Comparison of ENCODE assay signal across 26 cellular contexts in genomic region chr1:193487722-193488121, GRCh38.
DNase-seq lines count a peak whose midpoint lies in the region; ATAC-seq and TF ChIP-seq lines count a peak whose summit lies in the region.
"Had no signal": no experiment of that assay in that cellular context is flagged by ENCODE, and none has a peak within 500 bp of the region (broad histone marks: within the 10 kb centered on the region; RNA-seq: fewer than 3 reads in every experiment).

No MANE protein-coding gene starts in this region.

- H3K27me3 ChIP-seq in CD8-positive, alpha-beta T cell (ENCODE audit: insufficient read depth, low read length): no peaks in the 10 kb centered on the region
- H3K27me3 ChIP-seq in neuronal stem cell (ENCODE audit: control insufficient read depth in 3 of 3, insufficient read depth in 3 of 3, low read depth in 1 of 3, low read length in 3 of 3): no peaks in the 10 kb centered on the region
- H3K27me3 ChIP-seq: BE2C, SJCRH30 had no signal

- DNase-seq in T-helper 1 cell: no peak
- no peak for DNase-seq in CD8-positive, alpha-beta T cell
- DNase-seq in T-helper 17 cell: no peak
- no peak for DNase-seq in neuronal stem cell (ENCODE audit: low spot score)
- DNase-seq in GM19238 (ENCODE audit: insufficient read length, low spot score): no peak
- no peak for DNase-seq in LoVo (ENCODE audit: low spot score)
- no peak for DNase-seq in SKM-1 treated with dmso at 0.1 percent for 144 hours (lab: John Stamatoyannopoulos, UW; ENCODE audit: unreplicated experiment)
- DNase-seq: BE2C, COR-L47, DMS53, H9, Kasumi-1, MV-4-11, NCI-H1105, NCI-H1436 treated with DMSO at 0.1 percent for 48 hours, NCI-H187 treated with DMSO at 0.1 percent for 48 hours, NCI-H2107, NCI-H524, NCI-H748 treated with DMSO at 0.1 percent for 48 hours, SJCRH30 had no signal

- H4K8ac ChIP-seq in neuronal stem cell (ENCODE audit: low read depth, low read length): no peak overlapping the region

- peaks cover 9% of the 10 kb centered on the region for H3K4me1 ChIP-seq in CD8-positive, alpha-beta T cell (ENCODE audit: insufficient read depth, low read length)
- H3K4me1 ChIP-seq in neuronal stem cell (ENCODE audit: control insufficient read depth in 2 of 2, insufficient read depth in 1 of 2, low read depth in 1 of 2, low read length in 2 of 2): no peaks in the 10 kb centered on the region
- H3K4me1 ChIP-seq: BE2C, SJCRH30 had no signal

- peaks cover 30% of the 10 kb centered on the region for H3K4me1 Mint-ChIP-seq in T-helper 1 cell treated with Interleukin-12 subunit alpha and Interleukin-12 subunit beta and Interleukin-4 antibody, amounts not matched to agents 30 μg/mL and 1 μg/mL, for 36 hours (ENCODE audit: low read depth)
- peaks cover 26% of the 10 kb centered on the region for H3K4me1 Mint-ChIP-seq in CD8-positive, alpha-beta T cell (ENCODE audit: low read depth)
- peaks cover 10% of the 10 kb centered on the region for H3K4me1 Mint-ChIP-seq in T-helper 17 cell
- H3K4me1 Mint-ChIP-seq: CD14-positive monocyte, GM23338 had no signal

- no peak overlapping the region for H3K4me3 Mint-ChIP-seq in T-helper 1 cell treated with Interleukin-12 subunit alpha and Interleukin-12 subunit beta and Interleukin-4 antibody, amounts not matched to agents 30 μg/mL and 1 μg/mL, for 36 hours
- no peak overlapping the region for H3K4me3 Mint-ChIP-seq in CD8-positive, alpha-beta T cell
- no peak overlapping the region for H3K4me3 Mint-ChIP-seq in T-helper 17 cell
- H3K4me3 Mint-ChIP-seq: CD14-positive monocyte, GM23338, H9 had no signal

- no peak for ATAC-seq in CD8-positive, alpha-beta T cell
- no peak for ATAC-seq in T-helper 17 cell
- ATAC-seq: GM23338, HepG2, K562 had no signal

- H3K27ac Mint-ChIP-seq in T-helper 1 cell treated with Interleukin-12 subunit alpha and Interleukin-12 subunit beta and Interleukin-4 antibody, amounts not matched to agents 30 μg/mL and 1 μg/mL, for 36 hours: peak overlapping the region; percentile 76
- H3K27ac Mint-ChIP-seq in CD8-positive, alpha-beta T cell: peak overlapping the region; percentile 1
- peak overlapping the region; percentile 72 for H3K27ac Mint-ChIP-seq in T-helper 17 cell
- H3K27ac Mint-ChIP-seq: CD14-positive monocyte, GM23338, H9 had no signal

- no peak overlapping the region for H3K14ac ChIP-seq in neuronal stem cell (ENCODE audit: low read length)

- no peaks in the 10 kb centered on the region for H3K27me3 Mint-ChIP-seq in T-helper 1 cell treated with Interleukin-12 subunit alpha and Interleukin-12 subunit beta and Interleukin-4 antibody, amounts not matched to agents 30 μg/mL and 1 μg/mL, for 36 hours (ENCODE audit: low read depth)
- no peaks in the 10 kb centered on the region for H3K27me3 Mint-ChIP-seq in CD8-positive, alpha-beta T cell (ENCODE audit: low read depth)
- no peaks in the 10 kb centered on the region for H3K27me3 Mint-ChIP-seq in T-helper 17 cell

- no peak overlapping the region for H3K27ac ChIP-seq in CD8-positive, alpha-beta T cell (ENCODE audit: low read depth, low read length)
- H3K27ac ChIP-seq in neuronal stem cell (replicated peaks; ENCODE audit: low read length): no peak overlapping the region
- H3K27ac ChIP-seq: 22Rv1, SJCRH30 had no signal

- H3K23ac ChIP-seq in neuronal stem cell (ENCODE audit: low read depth, low read length, poor library complexity): no peak overlapping the region

- no peak overlapping the region for H3K4me3 ChIP-seq in CD8-positive, alpha-beta T cell (ENCODE audit: low read depth, low read length)
- no peak overlapping the region for H3K4me3 ChIP-seq in neuronal stem cell (ENCODE audit: low read length in 2 of 2)
- H3K4me3 ChIP-seq: GM23338, K562, SJCRH30 had no signal

- WGBS in neuronal stem cell (ENCODE audit: extremely low coverage in 2 of 2, insufficient read length in 2 of 2, insufficient replicate concordance in 1 of 2), 2 donors: no CpG with 5 or more reads among the region's 3 CpGs

- H3K36me3 ChIP-seq in CD8-positive, alpha-beta T cell (ENCODE audit: insufficient read depth, low read length): no peaks in the 10 kb centered on the region
- no peaks in the 10 kb centered on the region for H3K36me3 ChIP-seq in neuronal stem cell (replicated peaks in 1 of 2; ENCODE audit: control insufficient read depth in 2 of 2, insufficient read depth in 2 of 2, low read length in 2 of 2)
- H3K36me3 ChIP-seq: BE2C, SJCRH30 had no signal

- H4K91ac ChIP-seq in neuronal stem cell (ENCODE audit: low read depth, low read length, poor library complexity): no peak overlapping the region

- H3K9me3 ChIP-seq in CD8-positive, alpha-beta T cell (ENCODE audit: low read length): no peaks in the 10 kb centered on the region
- H3K9me3 ChIP-seq in T-helper 17 cell (ENCODE audit: control insufficient read depth, low read length, poor library complexity, severe bottlenecking) (peaks cover 6% of the 10 kb centered on the region), neuronal stem cell (replicated peaks in 1 of 2; ENCODE audit: control insufficient read depth in 2 of 2, insufficient read depth in 1 of 2, low read depth in 1 of 2, low read length in 2 of 2) (peaks cover 2 to 7% of the 10 kb centered on the region in 2 donors)
- H3K9me3 ChIP-seq: BE2C, SJCRH30 had no signal

- H3K9me3 Mint-ChIP-seq in T-helper 1 cell treated with Interleukin-12 subunit alpha and Interleukin-12 subunit beta and Interleukin-4 antibody, amounts not matched to agents 30 μg/mL and 1 μg/mL, for 36 hours: peaks cover 65% of the 10 kb centered on the region
- peaks cover 22% of the 10 kb centered on the region for H3K9me3 Mint-ChIP-seq in CD8-positive, alpha-beta T cell
- H3K9me3 Mint-ChIP-seq: GM23338 had no signal

- H2AFZ ChIP-seq in neuronal stem cell (ENCODE audit: low read length): peak overlapping the region; percentile 48
- H2AFZ ChIP-seq: GM23338 had no signal

- CTCF ChIA-PET in CD8-positive, alpha-beta T cell (lab: Charles Lee): interaction anchor here (1.2 kb wide), 1 partner anchor 12 kb away, joined by 3 read pairs; no protein-coding TSS in a partner anchor

- peaks cover 59% of the 10 kb centered on the region for H3K36me3 Mint-ChIP-seq in T-helper 1 cell treated with Interleukin-12 subunit alpha and Interleukin-12 subunit beta and Interleukin-4 antibody, amounts not matched to agents 30 μg/mL and 1 μg/mL, for 36 hours (ENCODE audit: low read depth)
- H3K36me3 Mint-ChIP-seq in CD8-positive, alpha-beta T cell: peaks cover 11% of the 10 kb centered on the region
- H3K36me3 Mint-ChIP-seq in T-helper 17 cell (ENCODE audit: low read depth): peaks cover 2% of the 10 kb centered on the region
- H3K36me3 Mint-ChIP-seq: CD14-positive monocyte had no signal

- H3K4ac ChIP-seq in neuronal stem cell (ENCODE audit: low read length): no peak overlapping the region

- H3K4me2 ChIP-seq in neuronal stem cell (ENCODE audit: insufficient read depth, low read length, poor library complexity, severe bottlenecking): no peak overlapping the region
- H3K4me2 ChIP-seq: GM23338 had no signal

- no peak overlapping the region for H3K18ac ChIP-seq in neuronal stem cell (ENCODE audit: low read length)

- no peak for TF ChIP-seq CTCF in CD8-positive, alpha-beta T cell (IDR thresholded peaks at IDR 0.05)

- H2BK12ac ChIP-seq in neuronal stem cell (ENCODE audit: low read length): no peak overlapping the region

- H2AK5ac ChIP-seq in neuronal stem cell (ENCODE audit: low read depth, low read length): no peak overlapping the region

- intact Hi-C loops in CD8-positive, alpha-beta T cell (cut with DNase I, micrococcal nuclease): no loop called here

- no peak overlapping the region for H2BK120ac ChIP-seq in neuronal stem cell (ENCODE audit: low read depth, low read length)

- no peak overlapping the region for H3K9ac ChIP-seq in neuronal stem cell (ENCODE audit: low read depth, low read length, poor library complexity)

- no peak overlapping the region for H2BK15ac ChIP-seq in neuronal stem cell (ENCODE audit: low read length)

- POLR2A ChIA-PET in CD8-positive, alpha-beta T cell (lab: Charles Lee): interaction anchor here (1.3 kb wide), 1 partner anchor 8 kb away, joined by 3 read pairs; no protein-coding TSS in a partner anchor

- no peak overlapping the region for H2BK5ac ChIP-seq in neuronal stem cell (ENCODE audit: low read length)

- no peaks in the 10 kb centered on the region for H3K79me1 ChIP-seq in neuronal stem cell (ENCODE audit: low read depth, low read length)

Comparison
In these comparisons a context has a peak if more than half of its experiments do, and no peak if none do; other contexts are left out.
1. H3K27ac Mint-ChIP-seq: peak in every context shown above with its lines; median percentile 76 in T-helper 1 cell treated with Interleukin-12 subunit alpha and Interleukin-12 subunit beta and Interleukin-4 antibody, amounts not matched to agents 30 μg/mL and 1 μg/mL, for 36 hours; 72 in T-helper 17 cell; 1 in CD8-positive, alpha-beta T cell.